ENCODE assay signal across 1 cellular context in the genomic region with DNA sequence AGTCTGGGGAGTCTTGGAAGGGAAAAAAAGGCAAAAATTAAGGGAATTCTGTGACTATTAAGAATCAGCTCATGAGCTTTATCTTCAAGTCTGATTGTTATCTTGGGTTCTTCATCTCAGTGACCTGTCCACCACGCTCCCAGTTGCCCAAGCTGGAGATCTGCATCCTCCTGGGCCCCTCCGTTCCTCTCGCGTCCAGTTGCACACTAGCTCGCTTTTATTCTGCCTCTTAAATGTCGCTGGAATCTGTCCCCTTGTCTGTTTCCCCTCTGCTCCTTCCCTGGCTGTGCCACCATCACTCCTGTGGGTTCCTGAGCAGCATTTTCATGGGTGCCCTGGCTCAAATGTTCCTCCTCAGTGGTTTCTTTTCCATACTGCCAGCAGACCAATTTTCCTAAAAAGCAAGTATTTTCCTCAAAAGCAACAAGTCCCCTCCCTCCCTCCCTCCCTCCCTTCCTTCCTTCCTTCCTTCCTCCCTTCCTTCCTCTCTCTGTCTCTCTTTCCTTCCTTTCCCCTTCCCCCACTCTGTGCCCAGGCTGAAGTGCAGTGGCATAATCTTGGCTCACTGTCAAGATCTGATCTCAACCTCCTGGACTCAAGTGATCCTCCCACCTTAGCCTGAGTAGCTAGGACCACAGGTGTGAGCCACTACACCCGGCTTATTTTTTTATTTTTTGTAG.
TF ChIP-seq lines count a peak whose summit lies in the region.

No MANE protein-coding gene starts in this region.

TF ChIP-seq in GM23338, 12 proteins besides CTCF, POLR2A, EP300 and RAD21 (continued from another document):
- TF ChIP-seq, protein P1, sequence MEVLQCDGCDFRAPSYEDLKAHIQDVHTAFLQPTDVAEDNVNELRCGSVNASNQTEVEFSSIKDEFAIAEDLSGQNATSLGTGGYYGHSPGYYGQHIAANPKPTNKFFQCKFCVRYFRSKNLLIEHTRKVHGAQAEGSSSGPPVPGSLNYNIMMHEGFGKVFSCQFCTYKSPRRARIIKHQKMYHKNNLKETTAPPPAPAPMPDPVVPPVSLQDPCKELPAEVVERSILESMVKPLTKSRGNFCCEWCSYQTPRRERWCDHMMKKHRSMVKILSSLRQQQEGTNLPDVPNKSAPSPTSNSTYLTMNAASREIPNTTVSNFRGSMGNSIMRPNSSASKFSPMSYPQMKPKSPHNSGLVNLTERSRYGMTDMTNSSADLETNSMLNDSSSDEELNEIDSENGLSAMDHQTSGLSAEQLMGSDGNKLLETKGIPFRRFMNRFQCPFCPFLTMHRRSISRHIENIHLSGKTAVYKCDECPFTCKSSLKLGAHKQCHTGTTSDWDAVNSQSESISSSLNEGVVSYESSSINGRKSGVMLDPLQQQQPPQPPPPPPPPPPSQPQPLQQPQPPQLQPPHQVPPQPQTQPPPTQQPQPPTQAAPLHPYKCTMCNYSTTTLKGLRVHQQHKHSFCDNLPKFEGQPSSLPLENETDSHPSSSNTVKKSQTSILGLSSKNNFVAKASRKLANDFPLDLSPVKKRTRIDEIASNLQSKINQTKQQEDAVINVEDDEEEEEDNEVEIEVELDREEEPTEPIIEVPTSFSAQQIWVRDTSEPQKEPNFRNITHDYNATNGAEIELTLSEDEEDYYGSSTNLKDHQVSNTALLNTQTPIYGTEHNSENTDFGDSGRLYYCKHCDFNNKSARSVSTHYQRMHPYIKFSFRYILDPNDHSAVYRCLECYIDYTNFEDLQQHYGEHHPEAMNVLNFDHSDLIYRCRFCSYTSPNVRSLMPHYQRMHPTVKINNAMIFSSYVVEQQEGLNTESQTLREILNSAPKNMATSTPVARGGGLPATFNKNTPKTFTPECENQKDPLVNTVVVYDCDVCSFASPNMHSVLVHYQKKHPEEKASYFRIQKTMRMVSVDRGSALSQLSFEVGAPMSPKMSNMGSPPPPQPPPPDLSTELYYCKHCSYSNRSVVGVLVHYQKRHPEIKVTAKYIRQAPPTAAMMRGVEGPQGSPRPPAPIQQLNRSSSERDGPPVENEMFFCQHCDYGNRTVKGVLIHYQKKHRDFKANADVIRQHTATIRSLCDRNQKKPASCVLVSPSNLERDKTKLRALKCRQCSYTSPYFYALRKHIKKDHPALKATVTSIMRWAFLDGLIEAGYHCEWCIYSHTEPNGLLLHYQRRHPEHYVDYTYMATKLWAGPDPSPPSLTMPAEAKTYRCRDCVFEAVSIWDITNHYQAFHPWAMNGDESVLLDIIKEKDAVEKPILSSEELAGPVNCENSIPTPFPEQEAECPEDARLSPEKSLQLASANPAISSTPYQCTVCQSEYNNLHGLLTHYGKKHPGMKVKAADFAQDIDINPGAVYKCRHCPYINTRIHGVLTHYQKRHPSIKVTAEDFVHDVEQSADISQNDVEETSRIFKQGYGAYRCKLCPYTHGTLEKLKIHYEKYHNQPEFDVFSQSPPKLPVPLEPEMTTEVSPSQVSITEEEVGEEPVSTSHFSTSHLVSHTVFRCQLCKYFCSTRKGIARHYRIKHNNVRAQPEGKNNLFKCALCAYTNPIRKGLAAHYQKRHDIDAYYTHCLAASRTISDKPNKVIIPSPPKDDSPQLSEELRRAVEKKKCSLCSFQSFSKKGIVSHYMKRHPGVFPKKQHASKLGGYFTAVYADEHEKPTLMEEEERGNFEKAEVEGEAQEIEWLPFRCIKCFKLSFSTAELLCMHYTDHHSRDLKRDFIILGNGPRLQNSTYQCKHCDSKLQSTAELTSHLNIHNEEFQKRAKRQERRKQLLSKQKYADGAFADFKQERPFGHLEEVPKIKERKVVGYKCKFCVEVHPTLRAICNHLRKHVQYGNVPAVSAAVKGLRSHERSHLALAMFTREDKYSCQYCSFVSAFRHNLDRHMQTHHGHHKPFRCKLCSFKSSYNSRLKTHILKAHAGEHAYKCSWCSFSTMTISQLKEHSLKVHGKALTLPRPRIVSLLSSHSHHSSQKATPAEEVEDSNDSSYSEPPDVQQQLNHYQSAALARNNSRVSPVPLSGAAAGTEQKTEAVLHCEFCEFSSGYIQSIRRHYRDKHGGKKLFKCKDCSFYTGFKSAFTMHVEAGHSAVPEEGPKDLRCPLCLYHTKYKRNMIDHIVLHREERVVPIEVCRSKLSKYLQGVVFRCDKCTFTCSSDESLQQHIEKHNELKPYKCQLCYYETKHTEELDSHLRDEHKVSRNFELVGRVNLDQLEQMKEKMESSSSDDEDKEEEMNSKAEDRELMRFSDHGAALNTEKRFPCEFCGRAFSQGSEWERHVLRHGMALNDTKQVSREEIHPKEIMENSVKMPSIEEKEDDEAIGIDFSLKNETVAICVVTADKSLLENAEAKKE (CRISPR knock-in tag; IDR thresholded peaks at IDR 0.05), result no peak
- no peak for TF ChIP-seq EZH2phosphoT487 (IDR thresholded peaks at IDR 0.05; ENCODE audit: unreplicated experiment)
- TF ChIP-seq STAT1 (IDR thresholded peaks at IDR 0.05; ENCODE audit: unreplicated experiment), result no peak
- TF ChIP-seq POLR2AphosphoS5 (IDR thresholded peaks at IDR 0.05; ENCODE audit: low read depth), result no peak
- no peak for TF ChIP-seq ZNF331 (CRISPR knock-in tag; IDR thresholded peaks at IDR 0.05; ENCODE audit: low read depth)
- TF ChIP-seq ZNF114 (CRISPR knock-in tag; IDR thresholded peaks at IDR 0.05), result no peak
- no peak for TF ChIP-seq JUNB (IDR thresholded peaks at IDR 0.05; ENCODE audit: unreplicated experiment)
- no peak for TF ChIP-seq NANOG (IDR thresholded peaks at IDR 0.05; ENCODE audit: borderline replicate concordance)
